8 cellular contexts compared by ENCODE assay signal in genomic region chr16:47695746-47696145, GRCh38.
"Had no signal": no experiment of that assay in that cellular context is flagged by ENCODE, and none has a peak within 500 bp of the region (broad histone marks: within the 10 kb centered on the region; RNA-seq: fewer than 3 reads in every experiment).

No MANE protein-coding gene starts in this region.

- H3K9me3 Mint-ChIP-seq: HFFc6, IgD-negative memory B cell had no signal

- H3K27ac Mint-ChIP-seq: HFFc6 had no signal

- DNase-seq: GM23248, GOT3, H7, HFFc6 had no signal

- H3K9me3 ChIP-seq: HAP-1 had no signal

- H3K4me1 Mint-ChIP-seq: IgD-negative memory B cell had no signal

- H3K4me3 Mint-ChIP-seq: HFFc6, IgD-negative memory B cell had no signal

- ATAC-seq: HCT116, HepG2 had no signal

- H3K27me3 Mint-ChIP-seq: IgD-negative memory B cell had no signal
